Comparison of ENCODE assay signal across 8 cellular contexts in the genomic region with DNA sequence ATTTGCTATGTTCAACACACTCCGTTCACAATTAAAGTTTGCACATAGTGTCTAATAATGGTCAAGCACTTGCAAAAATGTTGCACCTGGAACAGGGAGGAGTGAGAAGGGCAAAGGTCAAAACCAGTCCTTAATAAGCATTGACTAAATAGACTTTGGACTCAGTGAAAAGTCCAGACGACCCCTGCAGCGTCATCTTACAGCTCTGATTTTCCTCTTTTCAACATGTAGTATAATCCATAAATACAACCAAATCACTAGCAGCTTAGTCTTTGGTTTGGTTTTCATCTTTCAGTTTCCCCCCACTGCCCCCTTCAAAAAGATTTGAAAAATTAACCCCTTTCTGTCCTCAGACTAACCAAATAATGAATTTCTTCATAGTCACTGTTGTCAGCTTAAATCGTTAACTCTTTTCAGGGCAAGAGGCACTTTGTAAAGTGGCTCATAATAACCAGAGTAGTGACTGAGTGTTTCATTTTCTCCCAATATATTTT.
DNase-seq lines count a peak whose midpoint lies in the region; ATAC-seq and TF ChIP-seq lines count a peak whose summit lies in the region.

No MANE protein-coding gene starts in this region.

- peaks cover 12 to 25% of the 10 kb centered on the region in 2 experiments; a peak in 3 of 4 replicates for H3K79me1 ChIP-seq in IMR-90 (ENCODE audit: low read depth in 1 of 2, low read length in 2 of 2)

- H3K4me3 ChIP-seq in IMR-90 (ENCODE audit: insufficient read depth, low read depth, low read length): no peak overlapping the region
- H3K4me3 ChIP-seq in suprapubic skin: no peak overlapping the region

- peak overlapping the region; percentile 47 for H3K4me2 ChIP-seq in IMR-90 (ENCODE audit: low read depth, low read length)

- POLR2A ChIA-PET in IMR-90 (lab: Charles Lee; ENCODE audit: unreplicated experiment): no interaction called here
- POLR2A ChIA-PET in GM10248 (lab: Yijun Ruan, JAX): no interaction called here

- H2AFZ ChIP-seq in IMR-90 (replicated peaks; ENCODE audit: low read length, poor library complexity): no peak overlapping the region

- H3K56ac ChIP-seq in IMR-90 (ENCODE audit: extremely low read depth, insufficient read depth, low read length): no peak overlapping the region

- CTCF ChIA-PET in activated naive CD4-positive, alpha-beta T cell treated with anti-CD3 and anti-CD28 coated beads, Interleukin-2, amount 10 ng/mL, durations not matched to agents 7 days and 5 days (lab: Charles Lee): interaction anchor here (1.4 kb wide), 1 partner anchor 11 kb away, joined by 3 read pairs; no protein-coding TSS in a partner anchor
- CTCF ChIA-PET in IMR-90 (lab: Yijun Ruan, JAX): interaction anchor here (0.6 to 1.2 kb wide), 2 partner anchors 184 to 628 kb away, joined by 3 read pairs; no protein-coding TSS in a partner anchor
- CTCF ChIA-PET in GM10248 (lab: Yijun Ruan, JAX): interaction anchor here (1.0 to 1.4 kb wide), 3 partner anchors 10 to 87 kb away, joined by 3 to 6 read pairs (median 3); no protein-coding TSS in a partner anchor

- ATAC-seq in IMR-90 (ENCODE audit: low read depth) (no peak), HG02852 (IDR thresholded peaks at IDR 0.05; ENCODE audit: unreplicated experiment) (no peak)

- intact Hi-C loops in IMR-90 (cut with micrococcal nuclease): no loop called here
- intact Hi-C loops in dendritic cell treated with granulocyte-macrophage colony-stimulating factor and Interleukin-4, amounts not matched to agents 40 ng/mL and 50 ng/mL, for 4 days (cut with micrococcal nuclease): no loop called here

- H3K9me3 Mint-ChIP-seq in activated naive CD4-positive, alpha-beta T cell treated with anti-CD3 and anti-CD28 coated beads, Interleukin-2, amount 10 ng/mL, durations not matched to agents 7 days and 5 days: no peaks in the 10 kb centered on the region
- H3K9me3 Mint-ChIP-seq in dendritic cell treated with granulocyte-macrophage colony-stimulating factor and Interleukin-4, amounts not matched to agents 40 ng/mL and 50 ng/mL, for 4 days: no peaks in the 10 kb centered on the region
- no peaks in the 10 kb centered on the region for H3K9me3 Mint-ChIP-seq in type B pancreatic cell

- no peak overlapping the region for H2BK5ac ChIP-seq in IMR-90 (ENCODE audit: low read depth, low read length, poor library complexity, severe bottlenecking)

- no peak overlapping the region for H3K9ac ChIP-seq in IMR-90 (ENCODE audit: low read depth, low read length)

- TF ChIP-seq RAD21 in IMR-90 (IDR thresholded peaks at IDR 0.05; ENCODE audit: low read length): no peak

- H3K27ac ChIP-seq in IMR-90 (ENCODE audit: insufficient read depth, low read length): no peak overlapping the region
- no peak overlapping the region for H3K27ac ChIP-seq in suprapubic skin

- H2BK120ac ChIP-seq in IMR-90 (ENCODE audit: low read depth, low read length): no peak overlapping the region

- H3K9me1 ChIP-seq in IMR-90 (ENCODE audit: insufficient read depth, low read length): peaks cover 2% of the 10 kb centered on the region; the same call in 1 of the 2 replicates

- TF ChIP-seq CTCF in IMR-90 (conservative IDR thresholded peaks at IDR 0.05; ENCODE audit: low read depth, low read length): no peak
- TF ChIP-seq CTCF in type B pancreatic cell (conservative IDR thresholded peaks at IDR 0.05): no peak
- TF ChIP-seq CTCF in GM10248 (IDR thresholded peaks at IDR 0.05; ENCODE audit: control extremely low read depth, extremely low read depth, low read depth, missing control alignments): no peak
- TF ChIP-seq CTCF in suprapubic skin (IDR thresholded peaks at IDR 0.05): no peak

- H3K36me3 Mint-ChIP-seq in activated naive CD4-positive, alpha-beta T cell treated with anti-CD3 and anti-CD28 coated beads, Interleukin-2, amount 10 ng/mL, durations not matched to agents 7 days and 5 days: peaks cover 33% of the 10 kb centered on the region
- no peaks in the 10 kb centered on the region for H3K36me3 Mint-ChIP-seq in dendritic cell treated with granulocyte-macrophage colony-stimulating factor and Interleukin-4, amounts not matched to agents 40 ng/mL and 50 ng/mL, for 4 days (ENCODE audit: low read depth)
- H3K36me3 Mint-ChIP-seq in type B pancreatic cell: peaks cover 3% of the 10 kb centered on the region

- no peak overlapping the region; the same call in 1 of the 2 replicates for H3K18ac ChIP-seq in IMR-90 (ENCODE audit: low read depth, low read length)

- no peak overlapping the region for H2AK9ac ChIP-seq in IMR-90 (replicated peaks; ENCODE audit: low read depth, low read length, poor library complexity)

- H3K27ac Mint-ChIP-seq in activated naive CD4-positive, alpha-beta T cell treated with anti-CD3 and anti-CD28 coated beads, Interleukin-2, amount 10 ng/mL, durations not matched to agents 7 days and 5 days: no peak overlapping the region
- peak overlapping the region; percentile 90 for H3K27ac Mint-ChIP-seq in dendritic cell treated with granulocyte-macrophage colony-stimulating factor and Interleukin-4, amounts not matched to agents 40 ng/mL and 50 ng/mL, for 4 days
- no peak overlapping the region for H3K27ac Mint-ChIP-seq in type B pancreatic cell

- no peak overlapping the region for H3K14ac ChIP-seq in IMR-90 (replicated peaks; ENCODE audit: low read depth, low read length)

- H3K9me3 ChIP-seq in IMR-90 (ENCODE audit: control insufficient read depth, insufficient read depth, low read length) (no peaks in the 10 kb centered on the region), suprapubic skin (no peaks in the 10 kb centered on the region)

- H4K5ac ChIP-seq in IMR-90 (ENCODE audit: low read depth, low read length): peak overlapping the region; percentile 39; the same call in 1 of the 2 replicates

- H3K36me3 ChIP-seq in IMR-90 (ENCODE audit: control insufficient read depth, insufficient read depth, low read length) (0 out of 2 replicates have a peak, but pooled peaks cover 2% of the 10 kb centered on the region), suprapubic skin (no peaks in the 10 kb centered on the region)

- peaks cover 14% of the 10 kb centered on the region; the same call in 1 of the 2 replicates for H4K20me1 ChIP-seq in IMR-90 (ENCODE audit: insufficient read depth, low read length)

- no TSS peak for BruUV-seq in IMR-90 (replicated peaks; lab: Mats Ljungman, UMichigan)

- no peaks in the 10 kb centered on the region for H3K27me3 Mint-ChIP-seq in activated naive CD4-positive, alpha-beta T cell treated with anti-CD3 and anti-CD28 coated beads, Interleukin-2, amount 10 ng/mL, durations not matched to agents 7 days and 5 days
- no peaks in the 10 kb centered on the region for H3K27me3 Mint-ChIP-seq in dendritic cell treated with granulocyte-macrophage colony-stimulating factor and Interleukin-4, amounts not matched to agents 40 ng/mL and 50 ng/mL, for 4 days
- no peaks in the 10 kb centered on the region for H3K27me3 Mint-ChIP-seq in type B pancreatic cell

- H4K8ac ChIP-seq in IMR-90 (ENCODE audit: low read depth in 2 of 2, low read length in 2 of 2): no peak overlapping the region; a peak in 1 of 4 replicates

- dilution Hi-C loops in IMR-90 (cut with HindIII; ENCODE audit: low sequenced_read_pairs, unreplicated experiment): no loop called here

- no CpG with 5 or more reads among the region's 4 CpGs for WGBS in IMR-90 (ENCODE audit: extremely low coverage in 2 of 2, insufficient read length in 1 of 2), 2 experiments
- 82% methylated on average over 4 of the region's 4 CpGs for WGBS in suprapubic skin

- H2BK20ac ChIP-seq in IMR-90 (ENCODE audit: low read depth, low read length): no peak overlapping the region

- no peak for DNase-seq in activated naive CD4-positive, alpha-beta T cell treated with anti-CD3 and anti-CD28 coated beads, Interleukin-2, amount 10 ng/mL, durations not matched to agents 7 days and 5 days
- DNase-seq in activated naive CD4-positive, alpha-beta T cell treated with anti-CD3 and anti-CD28 coated beads, Interleukin-2, amount 50 U/mL, for 16 hours: no peak
- DNase-seq in IMR-90: no peak
- DNase-seq in type B pancreatic cell (ENCODE audit: extremely low spot score, unreplicated experiment): no peak
- DNase-seq in GM10248 (ENCODE audit: extremely low spot score): no peak
- no peak for DNase-seq in suprapubic skin (ENCODE audit: low spot score in 2 of 2)

- TF ChIP-seq EP300 in suprapubic skin (IDR thresholded peaks at IDR 0.05): no peak

- no peak overlapping the region for H4K91ac ChIP-seq in IMR-90 (ENCODE audit: insufficient read depth, low read depth, low read length)

- H3K4me1 Mint-ChIP-seq in activated naive CD4-positive, alpha-beta T cell treated with anti-CD3 and anti-CD28 coated beads, Interleukin-2, amount 10 ng/mL, durations not matched to agents 7 days and 5 days: peaks cover 63% of the 10 kb centered on the region
- peaks cover 6% of the 10 kb centered on the region for H3K4me1 Mint-ChIP-seq in dendritic cell treated with granulocyte-macrophage colony-stimulating factor and Interleukin-4, amounts not matched to agents 40 ng/mL and 50 ng/mL, for 4 days (ENCODE audit: low read depth)
- H3K4me1 Mint-ChIP-seq in type B pancreatic cell (ENCODE audit: unreplicated experiment): peaks cover 32% of the 10 kb centered on the region

- TF ChIP-seq POLR2A in IMR-90 (IDR thresholded peaks at IDR 0.05; ENCODE audit: low read depth, low read length) (no peak), suprapubic skin (IDR thresholded peaks at IDR 0.05) (no peak)

- H3K4ac ChIP-seq in IMR-90 (ENCODE audit: low read depth, low read length): no peak overlapping the region

- H3K4me1 ChIP-seq in IMR-90 (ENCODE audit: control insufficient read depth, insufficient read depth, low read length) (peaks cover 8% of the 10 kb centered on the region; the same call in 1 of the 2 replicates), suprapubic skin (no peaks in the 10 kb centered on the region)

- H3K23ac ChIP-seq in IMR-90 (ENCODE audit: low read depth, low read length): peak overlapping the region; percentile 93

- peak overlapping the region; percentile 35 for H3K4me3 Mint-ChIP-seq in activated naive CD4-positive, alpha-beta T cell treated with anti-CD3 and anti-CD28 coated beads, Interleukin-2, amount 10 ng/mL, durations not matched to agents 7 days and 5 days
- H3K4me3 Mint-ChIP-seq in dendritic cell treated with granulocyte-macrophage colony-stimulating factor and Interleukin-4, amounts not matched to agents 40 ng/mL and 50 ng/mL, for 4 days: no peak overlapping the region
- peak overlapping the region; percentile 46 for H3K4me3 Mint-ChIP-seq in type B pancreatic cell

- in situ Hi-C loops in IMR-90 (cut with MboI; ENCODE audit: low sequenced_read_pairs): no loop called here

- no peak overlapping the region for H2AK5ac ChIP-seq in IMR-90 (ENCODE audit: low read depth, low read length)

- H2BK15ac ChIP-seq in IMR-90 (ENCODE audit: low read depth, low read length): no peak overlapping the region

- H3K27me3 ChIP-seq in IMR-90 (ENCODE audit: control insufficient read depth, insufficient read depth, low read length) (no peaks in the 10 kb centered on the region), suprapubic skin (no peaks in the 10 kb centered on the region)

TF ChIP-seq in IMR-90, 13 proteins besides CTCF, POLR2A, EP300 and RAD21 (continues in another document):
- TF ChIP-seq RFX5 (IDR thresholded peaks at IDR 0.05; ENCODE audit: low read depth, low read length) (no peak), MAZ (IDR thresholded peaks at IDR 0.05; ENCODE audit: borderline replicate concordance, low read depth, low read length) (no peak)
